8 cellular contexts compared by ENCODE assay signal in the genomic region with DNA sequence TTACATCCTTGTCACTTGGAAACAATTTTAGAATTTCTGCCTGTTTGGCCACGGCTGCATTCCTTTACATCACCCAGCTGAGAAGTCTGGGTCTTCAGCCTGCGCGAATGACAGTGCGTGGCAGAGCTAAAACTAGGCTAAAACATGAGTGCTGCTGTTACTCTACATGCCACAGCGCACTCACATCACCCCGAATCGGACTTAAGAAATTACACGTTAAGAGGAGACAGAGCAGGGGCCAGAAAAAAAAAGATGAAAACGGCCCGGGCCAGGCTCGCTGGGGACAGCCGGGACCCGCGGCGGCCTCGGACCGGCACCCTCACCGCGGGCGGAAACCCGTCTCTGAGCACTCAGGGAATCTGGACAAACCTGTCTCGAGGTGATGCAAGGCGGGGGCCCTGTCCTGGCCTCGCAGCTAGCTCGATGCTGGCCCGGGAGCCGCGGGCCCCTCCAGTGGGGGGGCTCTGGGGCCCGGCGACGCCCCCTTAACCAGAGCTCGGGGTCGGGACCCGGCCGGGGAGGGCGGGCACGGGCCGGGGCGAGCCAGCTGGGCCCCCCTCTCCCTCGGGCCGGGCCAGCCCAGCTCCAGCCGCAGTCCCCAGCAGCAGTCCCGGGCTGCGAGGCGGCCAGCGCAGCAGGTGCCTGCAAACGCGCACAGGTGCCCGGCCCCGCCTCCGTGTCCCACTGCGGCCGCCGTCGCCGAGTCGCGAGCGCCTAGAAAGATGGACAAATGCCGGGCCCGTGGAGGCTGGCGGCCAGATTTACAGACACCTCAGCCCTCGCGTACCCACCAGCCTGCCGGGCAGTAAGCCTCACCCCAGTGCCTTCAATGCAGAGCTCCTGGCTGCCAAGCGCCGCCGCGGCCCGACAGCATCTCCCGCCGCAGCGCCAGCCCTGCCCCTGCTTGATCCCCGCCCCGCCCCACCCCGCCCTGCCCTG. TPM values are rescaled to one million over a fixed set of nuclear protein-coding genes. Genes with fewer than 3 reads are reported as not detected.
DNase-seq lines count a peak whose midpoint lies in the region; ATAC-seq and TF ChIP-seq lines count a peak whose summit lies in the region.

A gene (minus strand): TSS at position 879 of the 939 bp plus-strand sequence. CDS start 2,950 bp downstream, outside the sequence.

- WGBS in SK-N-SH (ENCODE audit: low lambda C conversion rate), result 2% methylated on average over 34 of the region's 76 CpGs

- peaks cover 0 to 12% of the 10 kb centered on the region in 2 experiments for H3K36me3 ChIP-seq in SK-N-SH (replicated peaks in 1 of 2; ENCODE audit: control insufficient read depth in 1 of 2, insufficient read depth in 2 of 2, low read length in 1 of 2)
- H3K36me3 ChIP-seq in breast epithelium, result no peaks in the 10 kb centered on the region
- peaks cover 15% of the 10 kb centered on the region for H3K36me3 ChIP-seq in iPS-20b (ENCODE audit: insufficient read depth, low read depth, low read length)
- H3K36me3 ChIP-seq in gastrocnemius medialis, result peaks cover 0 to 4% of the 10 kb centered on the region in 2 donors

- peak within 1 kb of the TSS; percentile 87 to 88 for H3K4me3 ChIP-seq in SK-N-SH (ENCODE audit: low read depth in 2 of 2, low read length in 1 of 2)
- H3K4me3 ChIP-seq in breast epithelium, result peak within 1 kb of the TSS; percentile 86 to 93 (median 88)
- H3K4me3 ChIP-seq in iPS-20b (ENCODE audit: low read length), result peak within 1 kb of the TSS; percentile 82
- peak within 1 kb of the TSS; percentile 77 to 91 (median 82) for H3K4me3 ChIP-seq in gastrocnemius medialis

- no peak for TF ChIP-seq RAD21 in SK-N-SH (IDR thresholded peaks at IDR 0.05; ENCODE audit: low read length)

- H3K27me3 ChIP-seq in SK-N-SH (ENCODE audit: insufficient read depth), result no peaks in the 10 kb centered on the region
- no peaks in the 10 kb centered on the region for H3K27me3 ChIP-seq in breast epithelium
- peaks cover 7% of the 10 kb centered on the region; the same call in 1 of the 2 replicates for H3K27me3 ChIP-seq in iPS-20b (ENCODE audit: insufficient read depth, low read length)
- no peaks in the 10 kb centered on the region for H3K27me3 ChIP-seq in gastrocnemius medialis

- H3K4me2 ChIP-seq in SK-N-SH, result peak within 1 kb of the TSS; percentile 89

- no peaks in the 10 kb centered on the region for H3F3A ChIP-seq in SK-N-SH (replicated peaks; ENCODE audit: insufficient read depth)

- CTCF ChIA-PET in SK-N-SH (lab: Yijun Ruan, JAX), result interaction anchor here (0.6 to 1.0 kb wide), 2 partner anchors 8 to 9 kb away, joined by 3 read pairs; no protein-coding TSS in a partner anchor

- H3K9me3 ChIP-seq in SK-N-SH, result no peaks in the 10 kb centered on the region
- H3K9me3 ChIP-seq in breast epithelium, result no peaks in the 10 kb centered on the region
- H3K9me3 ChIP-seq in iPS-20b (ENCODE audit: insufficient read depth, low read depth, low read length), result no peaks in the 10 kb centered on the region
- no peaks in the 10 kb centered on the region for H3K9me3 ChIP-seq in gastrocnemius medialis

- TF ChIP-seq EP300 in SK-N-SH (IDR thresholded peaks at IDR 0.05; ENCODE audit: borderline replicate concordance in 1 of 2, low read depth in 1 of 2, low read length in 1 of 2), result no peak

- intact Hi-C loops in breast epithelium (cut with DNase I; ENCODE audit: low total_unique reads), result no loop called here
- intact Hi-C loops in gastrocnemius medialis (cut with DNase I; ENCODE audit: low total_unique reads), result loop anchor here (1.0 to 10.0 kb wide), 6 partner anchors 68 to 1425 kb away; a partner anchor contains a TSS

- peak; percentile 31 for ATAC-seq in GM19351 (IDR thresholded peaks at IDR 0.05; ENCODE audit: unreplicated experiment)
- peak; percentile 10 for ATAC-seq in HG03378 (IDR thresholded peaks at IDR 0.05; ENCODE audit: unreplicated experiment)
- peak; percentile 47 to 54 for ATAC-seq in gastrocnemius medialis

- H3K4me1 ChIP-seq in SK-N-SH (ENCODE audit: control insufficient read depth in 1 of 2, insufficient read depth in 2 of 2, low read depth in 1 of 2, low read length in 1 of 2) (peaks cover 7 to 23% of the 10 kb centered on the region in 2 experiments), breast epithelium (peaks cover 0 to 3% of the 10 kb centered on the region in 2 donors), iPS-20b (ENCODE audit: insufficient read depth, low read length) (peaks cover 16% of the 10 kb centered on the region), gastrocnemius medialis (peaks cover 32 to 34% of the 10 kb centered on the region in 2 donors)

- peak; percentile 65 for DNase-seq in SK-N-SH
- peak; percentile 67 to 79 for DNase-seq in breast epithelium (ENCODE audit: low spot score in 2 of 2)
- peak; percentile 66 to 79 for DNase-seq in gastrocnemius medialis
- no peak for DNase-seq in hepatic stellate cell (ENCODE audit: low spot score)

- TF ChIP-seq POLR2A in breast epithelium (IDR thresholded peaks at IDR 0.05) (no peak), gastrocnemius medialis (IDR thresholded peaks at IDR 0.05) (peak in 1 of 2 donors; percentile 60)

- POLR2A ChIA-PET in SK-N-SH (lab: Yijun Ruan, JAX), result interaction anchor here (1.1 to 2.0 kb wide), 2 partner anchors 67 to 201 kb away, joined by 3 to 18 read pairs; a partner anchor contains a TSS

- no peaks in the 10 kb centered on the region for H3K9me2 ChIP-seq in SK-N-SH

- H3K27ac ChIP-seq in C4-2B (peak within 1 kb of the TSS; percentile 94), SK-N-SH (ENCODE audit: low read depth in 2 of 2, low read length in 1 of 2) (peak within 1 kb of the TSS; percentile 81 to 98), breast epithelium (peak within 1 kb of the TSS; percentile 91 to 98), iPS-20b (ENCODE audit: low read length) (no peak within 1 kb of the TSS), gastrocnemius medialis (peak within 1 kb of the TSS; percentile 95 to 98 (median 96))

- no peaks in the 10 kb centered on the region for H4K20me1 ChIP-seq in SK-N-SH (ENCODE audit: insufficient read depth)

- in situ Hi-C loops in gastrocnemius medialis (cut with MboI; ENCODE audit: low sequenced_read_pairs in 4 of 4), result loop anchor here in 1 of 4 donors (10.0 kb wide), 1 partner anchor 68 kb away; a partner anchor contains a TSS

- H3K9ac ChIP-seq in SK-N-SH, result peak within 1 kb of the TSS; percentile 69
- peak within 1 kb of the TSS; percentile 82; the same call in 1 of the 2 replicates for H3K9ac ChIP-seq in iPS-20b (ENCODE audit: low read depth, low read length)

- H3K79me2 ChIP-seq in SK-N-SH (ENCODE audit: insufficient read depth), result peaks cover 13% of the 10 kb centered on the region

- H2AFZ ChIP-seq in SK-N-SH (ENCODE audit: low read depth), result peak within 1 kb of the TSS; percentile 92

- TF ChIP-seq CTCF in C4-2B (conservative IDR thresholded peaks at IDR 0.05) (no peak), SK-N-SH (IDR thresholded peaks at IDR 0.05) (no peak), breast epithelium (IDR thresholded peaks at IDR 0.05) (no peak), gastrocnemius medialis (IDR thresholded peaks at IDR 0.05 in 4 of 5, conservative IDR thresholded peaks at IDR 0.05 in 1 of 5) (no peak)

TF ChIP-seq in SK-N-SH, 30 proteins besides CTCF, POLR2A, EP300 and RAD21:
- TF ChIP-seq NRF1 (IDR thresholded peaks at IDR 0.05; ENCODE audit: low read depth, low read length) (peak; percentile 11; the same call in 1 of the 2 replicates), NFIC (IDR thresholded peaks at IDR 0.05; ENCODE audit: borderline replicate concordance) (no peak)

RNA-seq across cellular contexts. Expression of the gene that starts here (rescaled TPM):
- 21.0 and 31.0 TPM in 2 replicates for polyA plus RNA-seq in SK-N-SH (2012; rRNA removed)
- polyA plus RNA-seq in SK-N-SH (2012; cell fraction: cytosol; rRNA removed), result 23.4 and 27.2 TPM in 2 replicates
- 26.0 and 41.3 TPM in 2 replicates for polyA plus RNA-seq in SK-N-SH (2012; cell fraction: nucleus; rRNA removed)
- total RNA-seq in breast epithelium, result 10 to 100 TPM; 39.3 to 56.3 (median 45.3) TPM
- total RNA-seq in gastrocnemius medialis, result 100 to 1,000 TPM in 1 of 4 donors, 10 to 100 TPM in 3; 86.2 to 102 (median 94.1) TPM
